In genomic region chr14:44961730-44962572, GRCh38 we compare ENCODE assay signal across 8 cellular contexts. TPM values are rescaled to one million over a fixed set of nuclear protein-coding genes. Genes with fewer than 3 reads are reported as not detected.
DNase-seq lines count a peak whose midpoint lies in the region; ATAC-seq, FAIRE-seq and TF ChIP-seq lines count a peak whose summit lies in the region.

Gene KLHL28 (minus strand): TSS chr14:44961947. CDS start chr14:44945928, 16,019 bp downstream.
Gene TOGARAM1 (plus strand): TSS chr14:44962190. CDS start chr14:44962422, 232 bp downstream.

- intact Hi-C loops in HepG2 (cut with micrococcal nuclease; ENCODE audit: unreplicated experiment) = loop anchor here (1.0 to 2.0 kb wide), 5 partner anchors 49 to 291 kb away; partner anchors contain the start of genes FKBP3, MIS18BP1 and PRPF39

- peak in 1 of 2 experiments; percentile 46; a peak in 2 of 4 replicates for TF ChIP-seq EP300 in HepG2 (IDR thresholded peaks at IDR 0.05; ENCODE audit: low read depth in 2 of 2, low read length in 2 of 2)
- TF ChIP-seq EP300 in HepG2 (CRISPR knock-in tag; IDR thresholded peaks at IDR 0.05; ENCODE audit: borderline replicate concordance) = no peak

- peak; percentile 95 for FAIRE-seq in HepG2 (lab: Jason Lieb, UNC)

- POLR2A ChIA-PET in HepG2 (lab: Yijun Ruan, JAX) = interaction anchor here (0.7 to 4.5 kb wide), 12 partner anchors 13 to 1182 kb away, joined by 3 to 42 read pairs (median 4); partner anchors contain the start of genes FANCM, FKBP3, MIS18BP1 and PRPF39

- in situ Hi-C loops in HepG2 (cut with HindIII; ENCODE audit: extremely low pct_ligation_motif_present, low pct_unique_long_range_greater_than_20kb) = loop anchor here (5.0 kb wide), 1 partner anchor 175 kb away; the partner anchor contains the start of gene FANCM

- peaks cover 36% of the 10 kb centered on the region for H3K4me1 ChIP-seq in HepG2 (ENCODE audit: insufficient read depth, low read length)

- H3K9me3 ChIP-seq in HepG2 (ENCODE audit: low read length) = no peaks in the 10 kb centered on the region

- DNase-seq in NCI-H69 (lab: John Stamatoyannopoulos, UW) (peak; percentile 100), dermis microvascular lymphatic vessel endothelial cell (ENCODE audit: low read depth in 2 of 2) (peak; percentile 100), HepG2 (ENCODE audit: low spot score) (peak; percentile 100)
- peak; percentile 93 for DNase-seq in activated CD4-positive, alpha-beta T cell treated with anti-CD3 and anti-CD28 coated beads, Interleukin-2, amount 50 U/mL, for 1 hour
- peak; percentile 90 for DNase-seq in stimulated activated CD4-positive, alpha-beta T cell treated with anti-CD3 and anti-CD28 coated beads, Interleukin-4, amount 100 ng/mL, for 1 hour

- TF ChIP-seq CTCF in C4-2B (conservative IDR thresholded peaks at IDR 0.05) (no peak), HepG2 (CRISPR knock-in tag; IDR thresholded peaks at IDR 0.05) (no peak; the same call in 1 of the 2 replicates)

- H3K9ac ChIP-seq in HepG2 (ENCODE audit: insufficient read depth, low read depth, low read length) = peak within 1 kb of the TSS; percentile 81

- peaks cover 93% of the 10 kb centered on the region for H3K79me2 ChIP-seq in HepG2 (ENCODE audit: insufficient read depth, low read length)

- H4K20me1 ChIP-seq in HepG2 (ENCODE audit: insufficient read depth, low read length) = peaks cover 13% of the 10 kb centered on the region

- ATAC-seq in GM19372 (IDR thresholded peaks at IDR 0.05; ENCODE audit: low read depth, unreplicated experiment) = peak; percentile 91
- ATAC-seq in HG03521 (IDR thresholded peaks at IDR 0.05; ENCODE audit: unreplicated experiment) = peak; percentile 89
- peak; percentile 90 for ATAC-seq in HepG2

- BruUV-seq in HepG2 (replicated peaks; lab: Mats Ljungman, UMichigan) = no TSS peak

- 0% methylated on average over 9 of the region's 42 CpGs for WGBS in HepG2 (ENCODE audit: low lambda C conversion rate)

- H2AFZ ChIP-seq in HepG2 (ENCODE audit: low read length) = peak within 1 kb of the TSS; percentile 62

- peak within 1 kb of the TSS; percentile 82 for H3K4me2 ChIP-seq in HepG2 (ENCODE audit: low read depth, low read length)

- H3K27me3 ChIP-seq in HepG2 (ENCODE audit: control insufficient read depth in 1 of 2, insufficient read depth in 2 of 2, low read length in 2 of 2) = no peaks in the 10 kb centered on the region; a peak in 1 of 5 replicates

- TF ChIP-seq POLR2A in HepG2 (IDR thresholded peaks at IDR 0.05; ENCODE audit: insufficient read depth in 1 of 2, low read depth in 2 of 2, low read length in 2 of 2) = peak; percentile 94 to 95

- no peaks in the 10 kb centered on the region for H3K36me3 ChIP-seq in HepG2 (replicated peaks in 1 of 2; ENCODE audit: control insufficient read depth in 1 of 2, insufficient read depth in 2 of 2, low read length in 2 of 2)

- peak within 1 kb of the TSS; percentile 82 for H3K27ac ChIP-seq in C4-2B
- H3K27ac ChIP-seq in HepG2 (ENCODE audit: extremely low read length, insufficient read depth, low read length) = peak within 1 kb of the TSS; percentile 84

- H3K4me3 ChIP-seq in HepG2 (replicated peaks in 1 of 3; ENCODE audit: insufficient read depth in 1 of 3, low read depth in 2 of 3, low read length in 3 of 3) = peak within 1 kb of the TSS; percentile 83 to 88 (median 84)

- TF ChIP-seq RAD21 in HepG2 (CRISPR knock-in tag; IDR thresholded peaks at IDR 0.05) = 0 out of 2 replicates have a peak, but pooled peaks have one; percentile 44

- CTCF ChIA-PET in HepG2 (lab: Yijun Ruan, JAX; ENCODE audit: low intra/inter-chr PET ratio, low total read pairs) = no interaction called here

TF ChIP-seq in HepG2, 621 proteins besides CTCF, POLR2A, EP300 and RAD21 (continues in another document):
- TF ChIP-seq BRCA1 (CRISPR knock-in tag; IDR thresholded peaks at IDR 0.05) = no peak
- TF ChIP-seq, protein P1, sequence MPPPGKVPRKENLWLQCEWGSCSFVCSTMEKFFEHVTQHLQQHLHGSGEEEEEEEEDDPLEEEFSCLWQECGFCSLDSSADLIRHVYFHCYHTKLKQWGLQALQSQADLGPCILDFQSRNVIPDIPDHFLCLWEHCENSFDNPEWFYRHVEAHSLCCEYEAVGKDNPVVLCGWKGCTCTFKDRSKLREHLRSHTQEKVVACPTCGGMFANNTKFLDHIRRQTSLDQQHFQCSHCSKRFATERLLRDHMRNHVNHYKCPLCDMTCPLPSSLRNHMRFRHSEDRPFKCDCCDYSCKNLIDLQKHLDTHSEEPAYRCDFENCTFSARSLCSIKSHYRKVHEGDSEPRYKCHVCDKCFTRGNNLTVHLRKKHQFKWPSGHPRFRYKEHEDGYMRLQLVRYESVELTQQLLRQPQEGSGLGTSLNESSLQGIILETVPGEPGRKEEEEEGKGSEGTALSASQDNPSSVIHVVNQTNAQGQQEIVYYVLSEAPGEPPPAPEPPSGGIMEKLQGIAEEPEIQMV (CRISPR knock-in tag; IDR thresholded peaks at IDR 0.05; ENCODE audit: low read depth) = peak; percentile 64
- TF ChIP-seq ZMAT3 (CRISPR knock-in tag; conservative IDR thresholded peaks at IDR 0.05) = peak; percentile 76; the same call in 1 of the 2 replicates
- no peak for TF ChIP-seq NONO (IDR thresholded peaks at IDR 0.05)
- TF ChIP-seq NONO (CRISPR knock-in tag; conservative IDR thresholded peaks at IDR 0.05) = peak; percentile 85
- peak; percentile 49 for TF ChIP-seq MIER3 (CRISPR knock-in tag; IDR thresholded peaks at IDR 0.05; ENCODE audit: borderline replicate concordance)
- TF ChIP-seq MAX (IDR thresholded peaks at IDR 0.05) = peak; percentile 84
- TF ChIP-seq, protein P2, sequence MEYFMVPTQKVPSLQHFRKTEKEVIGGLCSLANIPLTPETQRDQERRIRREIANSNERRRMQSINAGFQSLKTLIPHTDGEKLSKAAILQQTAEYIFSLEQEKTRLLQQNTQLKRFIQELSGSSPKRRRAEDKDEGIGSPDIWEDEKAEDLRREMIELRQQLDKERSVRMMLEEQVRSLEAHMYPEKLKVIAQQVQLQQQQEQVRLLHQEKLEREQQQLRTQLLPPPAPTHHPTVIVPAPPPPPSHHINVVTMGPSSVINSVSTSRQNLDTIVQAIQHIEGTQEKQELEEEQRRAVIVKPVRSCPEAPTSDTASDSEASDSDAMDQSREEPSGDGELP (IDR thresholded peaks at IDR 0.05; ENCODE audit: borderline replicate concordance, low read depth) = peak; percentile 90
- TF ChIP-seq TEAD3 (CRISPR knock-in tag; optimal IDR thresholded peaks at IDR 0.05; ENCODE audit: borderline replicate concordance) = peak; percentile 64

RNA-seq across cellular contexts. Expression of gene KLHL28, which starts in this region (rescaled TPM):
- total RNA-seq in dermis microvascular lymphatic vessel endothelial cell = 5.4 and 8.9 TPM in 2 replicates
- 6.6 and 9.8 TPM in 2 replicates for total RNA-seq in HepG2 (2016; rRNA removed; fragmentation: Illumina TruSeq; extraction: Trizol)
- 2.5 and 4.1 TPM in 2 replicates for total RNA-seq in HepG2 (2016; cell fraction: cytosol; rRNA removed; fragmentation: Illumina TruSeq; extraction: Trizol; ENCODE audit: low read depth)
- total RNA-seq in HepG2 (2016; cell fraction: insoluble cytoplasmic fraction; rRNA removed; fragmentation: Illumina TruSeq; extraction: Trizol) = 6.6 and 8.2 TPM in 2 replicates
- 2.5 and 2.9 TPM in 2 replicates for total RNA-seq in HepG2 (2016; cell fraction: membrane; rRNA removed; fragmentation: Illumina TruSeq; extraction: Trizol)
- 8.3 and 9.3 TPM in 2 replicates for total RNA-seq in HepG2 (2016; cell fraction: nucleus; rRNA removed; fragmentation: Illumina TruSeq; extraction: Trizol)
- 2.7 and 3.4 TPM in 2 replicates for polyA plus RNA-seq in HepG2 (2011; rRNA removed)
- 1.1 and 2.2 TPM in 2 replicates for polyA plus RNA-seq in HepG2 (2011; cell fraction: cytosol; rRNA removed)
- 3.3 and 4.5 TPM in 2 replicates for polyA plus RNA-seq in HepG2 (2011; cell fraction: nucleus; rRNA removed)
- 4.6 and 4.8 TPM in 2 replicates for polyA plus RNA-seq in HepG2 (2012)
- 0.50 and 0.64 TPM in 2 replicates for polyA plus RNA-seq in HepG2 (2016; cell fraction: cytosol; fragmentation: Illumina TruSeq; extraction: Trizol; ENCODE audit: low read depth)
- 4.3 and 5.1 TPM in 2 replicates for polyA plus RNA-seq in HepG2 (2016; cell fraction: insoluble cytoplasmic fraction; fragmentation: Illumina TruSeq; extraction: Trizol; ENCODE audit: low read depth)
- 0.31 and 0.84 TPM in 2 replicates for polyA plus RNA-seq in HepG2 (2016; cell fraction: membrane; fragmentation: Illumina TruSeq; extraction: Trizol; ENCODE audit: low read depth)
- polyA plus RNA-seq in HepG2 (2016; cell fraction: nucleus; fragmentation: Illumina TruSeq; extraction: Trizol; ENCODE audit: insufficient read depth, low read depth) = 5.2 and 5.5 TPM in 2 replicates
- polyA minus RNA-seq in HepG2 (2011; rRNA and poly(A)+ RNA removed; ENCODE audit: low replicate concordance) = 17.1 and 19.1 TPM in 2 replicates
- polyA minus RNA-seq in HepG2 (2011; cell fraction: cytosol; rRNA and poly(A)+ RNA removed) = 6.0 and 6.7 TPM in 2 replicates
- 19.1 and 27.1 TPM in 2 replicates for polyA minus RNA-seq in HepG2 (2011; cell fraction: nucleus; rRNA and poly(A)+ RNA removed)

RNA-seq across cellular contexts. Expression of gene TOGARAM1, which starts in this region (rescaled TPM):
- total RNA-seq in dermis microvascular lymphatic vessel endothelial cell = 11.6 and 14.0 TPM in 2 replicates
- total RNA-seq in HepG2 (2016; rRNA removed; fragmentation: Illumina TruSeq; extraction: Trizol) = 9.8 and 10.6 TPM in 2 replicates
- 11.4 and 15.3 TPM in 2 replicates for total RNA-seq in HepG2 (2016; cell fraction: cytosol; rRNA removed; fragmentation: Illumina TruSeq; extraction: Trizol; ENCODE audit: low read depth)
- 8.9 and 9.1 TPM in 2 replicates for total RNA-seq in HepG2 (2016; cell fraction: insoluble cytoplasmic fraction; rRNA removed; fragmentation: Illumina TruSeq; extraction: Trizol)
- 8.1 and 8.4 TPM in 2 replicates for total RNA-seq in HepG2 (2016; cell fraction: membrane; rRNA removed; fragmentation: Illumina TruSeq; extraction: Trizol)
- total RNA-seq in HepG2 (2016; cell fraction: nucleus; rRNA removed; fragmentation: Illumina TruSeq; extraction: Trizol) = 18.8 and 24.1 TPM in 2 replicates
- 5.6 TPM in 2 replicates for polyA plus RNA-seq in HepG2 (2011; rRNA removed)
- polyA plus RNA-seq in HepG2 (2011; cell fraction: cytosol; rRNA removed) = 1.6 and 4.2 TPM in 2 replicates
- polyA plus RNA-seq in HepG2 (2011; cell fraction: nucleus; rRNA removed) = 5.5 and 5.7 TPM in 2 replicates
- polyA plus RNA-seq in HepG2 (2012) = 3.5 and 4.6 TPM in 2 replicates
- polyA plus RNA-seq in HepG2 (2016; cell fraction: cytosol; fragmentation: Illumina TruSeq; extraction: Trizol; ENCODE audit: low read depth) = 0.69 and 0.71 TPM in 2 replicates
- 5.4 and 7.3 TPM in 2 replicates for polyA plus RNA-seq in HepG2 (2016; cell fraction: insoluble cytoplasmic fraction; fragmentation: Illumina TruSeq; extraction: Trizol; ENCODE audit: low read depth)
- polyA plus RNA-seq in HepG2 (2016; cell fraction: membrane; fragmentation: Illumina TruSeq; extraction: Trizol; ENCODE audit: low read depth) = 1.6 and 1.7 TPM in 2 replicates
- 14.0 and 17.1 TPM in 2 replicates for polyA plus RNA-seq in HepG2 (2016; cell fraction: nucleus; fragmentation: Illumina TruSeq; extraction: Trizol; ENCODE audit: insufficient read depth, low read depth)
- 14.7 and 16.5 TPM in 2 replicates for polyA minus RNA-seq in HepG2 (2011; rRNA and poly(A)+ RNA removed; ENCODE audit: low replicate concordance)
- 7.1 and 7.9 TPM in 2 replicates for polyA minus RNA-seq in HepG2 (2011; cell fraction: cytosol; rRNA and poly(A)+ RNA removed)
- 49.1 and 63.7 TPM in 2 replicates for polyA minus RNA-seq in HepG2 (2011; cell fraction: nucleus; rRNA and poly(A)+ RNA removed)

Comparison
In these comparisons a context has a peak if more than half of its experiments do, and no peak if none do; other contexts are left out.
1. Peak in every context shown above with its lines: DNase-seq, ATAC-seq, H3K4me3 ChIP-seq and H3K27ac ChIP-seq.